Comparison of ENCODE assay signal across 8 cellular contexts in genomic region chr15:92383528-92384326, GRCh38. TPM values are rescaled to one million over a fixed set of nuclear protein-coding genes. Genes with fewer than 3 reads are reported as not detected.
DNase-seq lines count a peak whose midpoint lies in the region; ATAC-seq and TF ChIP-seq lines count a peak whose summit lies in the region.

No MANE protein-coding gene starts in this region.

- H3K27me3 ChIP-seq in sigmoid colon, result peaks cover 0 to 19% (median 4%) of the 10 kb centered on the region in 3 donors

- intact Hi-C loops in sigmoid colon (cut with DNase I), result no loop called here

- no peak for TF ChIP-seq EP300 in sigmoid colon (IDR thresholded peaks at IDR 0.05)

- no peaks in the 10 kb centered on the region for H3K4me1 ChIP-seq in sigmoid colon

- TF ChIP-seq POLR2A in sigmoid colon (IDR thresholded peaks at IDR 0.05), result no peak

- peaks cover 0 to 3% (median 0%) of the 10 kb centered on the region in 4 donors for H3K9me3 ChIP-seq in sigmoid colon

- DNase-seq in activated CD8-positive, alpha-beta memory T cell treated with anti-CD3 and anti-CD28 coated beads, Interleukin-2, amount 50 U/mL, for 48 hours, result peak; percentile 66
- no peak for DNase-seq in activated CD8-positive, alpha-beta memory T cell treated with anti-CD3 and anti-CD28 coated beads, Interleukin-2, amount 50 U/mL, for 4 hours
- DNase-seq in HuH-7.5 (ENCODE audit: low spot score) (peak; percentile 66), cerebellar cortex (ENCODE audit: low spot score) (peak; percentile 5), sigmoid colon (no peak), NCI-H2081 treated with DMSO at 0.1 percent for 48 hours (lab: John Stamatoyannopoulos, UW) (no peak), CD1c-positive myeloid dendritic cell (ENCODE audit: extremely low spot score) (no peak)

- no peaks in the 10 kb centered on the region for H3K36me3 ChIP-seq in sigmoid colon

- ATAC-seq in HG02588 (IDR thresholded peaks at IDR 0.05; ENCODE audit: unreplicated experiment), result no peak

- H3K27ac ChIP-seq in sigmoid colon, result no peak overlapping the region

- 34 to 41% methylated on average over 10 of the region's 10 CpGs for WGBS in sigmoid colon, 2 donors

- peak in 3 of 4 experiments; percentile 15 to 17 (median 17) for TF ChIP-seq CTCF in sigmoid colon (IDR thresholded peaks at IDR 0.05)

- no peak overlapping the region for H3K4me3 ChIP-seq in sigmoid colon

RNA-seq across cellular contexts. Expression of gene ST8SIA2, which starts 10.0 kb away (rescaled TPM):
- under 1 TPM in 3 of 4 donors, not detected in 1; under 0.01 to 0.71 (median 0.16) TPM for total RNA-seq in sigmoid colon
- under 1 TPM in 2 of 3 donors, not detected in 1; under 0.01 to 0.23 TPM for polyA plus RNA-seq in sigmoid colon

Comparison
In these comparisons a context has a peak if more than half of its experiments do, and no peak if none do; other contexts are left out.
1. DNase-seq: peak in activated CD8-positive, alpha-beta memory T cell treated with anti-CD3 and anti-CD28 coated beads, Interleukin-2, amount 50 U/mL, for 48 hours (single experiment), HuH-7.5 (single experiment) and cerebellar cortex (single experiment); none in activated CD8-positive, alpha-beta memory T cell treated with anti-CD3 and anti-CD28 coated beads, Interleukin-2, amount 50 U/mL, for 4 hours (single experiment), sigmoid colon (single experiment), NCI-H2081 treated with DMSO at 0.1 percent for 48 hours (single experiment) and CD1c-positive myeloid dendritic cell (single experiment).